ENCODE assay signal across 10 cellular contexts in the genomic region with DNA sequence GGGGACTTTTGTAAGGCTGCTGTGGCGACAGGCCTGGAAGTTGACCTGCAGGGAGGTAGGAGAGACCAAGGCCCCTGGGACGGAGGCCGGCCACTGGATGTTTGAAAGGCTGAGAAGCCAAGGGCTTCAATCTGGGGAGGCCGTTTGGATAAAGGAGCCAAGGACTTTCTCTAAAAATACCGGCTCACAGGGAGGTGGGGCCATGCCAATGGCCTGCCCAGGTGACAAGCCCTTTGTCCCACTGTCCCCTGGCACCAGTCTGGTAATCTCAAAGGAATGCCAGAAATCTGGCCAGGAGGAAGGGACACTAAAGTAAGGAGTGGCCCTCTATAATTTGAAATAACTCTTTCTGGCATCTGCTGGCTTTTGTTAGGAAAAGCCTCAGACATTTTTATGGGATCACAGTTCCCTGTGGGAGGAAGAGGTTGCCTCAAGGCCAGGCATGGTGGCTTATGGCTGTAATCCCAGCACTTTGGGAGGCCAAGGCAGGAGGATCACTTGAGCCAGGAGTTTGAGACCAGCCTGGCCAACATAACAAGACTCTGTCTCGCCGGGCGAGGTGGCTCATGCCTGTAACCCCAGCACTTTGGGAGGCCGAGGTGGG. TPM values are rescaled to one million over a fixed set of nuclear protein-coding genes. Genes with fewer than 3 reads are reported as not detected.
DNase-seq lines count a peak whose midpoint lies in the region; ATAC-seq, FAIRE-seq and TF ChIP-seq lines count a peak whose summit lies in the region.
"Had no signal": no experiment of that assay in that cellular context is flagged by ENCODE, and none has a peak within 500 bp of the region (broad histone marks: within the 10 kb centered on the region; RNA-seq: fewer than 3 reads in every experiment).

No MANE protein-coding gene starts in this region.

- H3K4me3 ChIP-seq in upper lobe of left lung = no peak overlapping the region

- H3K27me3 Mint-ChIP-seq in dendritic cell treated with granulocyte-macrophage colony-stimulating factor and Interleukin-4, amounts not matched to agents 40 ng/mL and 50 ng/mL, for 4 days = peaks cover 5% of the 10 kb centered on the region

- TF ChIP-seq POLR2A in upper lobe of left lung (IDR thresholded peaks at IDR 0.05) = no peak

- no peak for TF ChIP-seq EP300 in upper lobe of left lung (IDR thresholded peaks at IDR 0.05)

- WGBS in upper lobe of left lung, 2 donors = 76 to 84% methylated on average over 9 of the region's 9 CpGs

- no peak for FAIRE-seq in HTR-8/SVneo (lab: Jason Lieb, UNC)
- FAIRE-seq: endothelial cell of umbilical vein had no signal

- H3K27ac ChIP-seq in upper lobe of left lung = peak overlapping the region; percentile 63 to 94 (median 80)

- peak; percentile 67 for DNase-seq in Right ventricle myocardium superior
- no peak for DNase-seq in left cardiac atrium
- peak; percentile 20 for DNase-seq in midbrain (lab: John Stamatoyannopoulos, UW)
- DNase-seq in upper lobe of left lung = peak; percentile 17 to 70
- DNase-seq in HTR-8/SVneo (ENCODE audit: insufficient read length, low spot score) = no peak
- no peak for DNase-seq in NK-92 treated with Interleukin-12 subunit alpha and Interleukin-12 subunit beta, amount 100 ng/mL, for 24 hours (lab: John Stamatoyannopoulos, UW)
- DNase-seq: activated CD4-positive, alpha-beta T cell treated with anti-CD3 and anti-CD28 coated beads for 48 hours had no signal

- peaks cover 8% of the 10 kb centered on the region for H3K36me3 Mint-ChIP-seq in dendritic cell treated with granulocyte-macrophage colony-stimulating factor and Interleukin-4, amounts not matched to agents 40 ng/mL and 50 ng/mL, for 4 days (ENCODE audit: low read depth)

- ATAC-seq in Right ventricle myocardium superior (ENCODE audit: poor library complexity) (peak; percentile 11), left cardiac atrium (no peak), upper lobe of left lung (ENCODE audit: low FRiP score in 2 of 2) (peak in 1 of 2 donors; percentile 64), HG03432 (IDR thresholded peaks at IDR 0.05; ENCODE audit: unreplicated experiment) (no peak)

- H3K27ac Mint-ChIP-seq in dendritic cell treated with granulocyte-macrophage colony-stimulating factor and Interleukin-4, amounts not matched to agents 40 ng/mL and 50 ng/mL, for 4 days = peak overlapping the region; percentile 95

- H3K4me1 ChIP-seq in upper lobe of left lung = peaks cover 29 to 44% (median 41%) of the 10 kb centered on the region in 4 donors

- no peaks in the 10 kb centered on the region for H3K9me3 Mint-ChIP-seq in dendritic cell treated with granulocyte-macrophage colony-stimulating factor and Interleukin-4, amounts not matched to agents 40 ng/mL and 50 ng/mL, for 4 days

- peaks cover 25% of the 10 kb centered on the region for H3K4me1 Mint-ChIP-seq in dendritic cell treated with granulocyte-macrophage colony-stimulating factor and Interleukin-4, amounts not matched to agents 40 ng/mL and 50 ng/mL, for 4 days (ENCODE audit: low read depth)

- H3K27me3 ChIP-seq in upper lobe of left lung = no peaks in the 10 kb centered on the region

- TF ChIP-seq CTCF in upper lobe of left lung (IDR thresholded peaks at IDR 0.05) = no peak

- no peaks in the 10 kb centered on the region for H3K36me3 ChIP-seq in upper lobe of left lung

- intact Hi-C loops in Right ventricle myocardium superior (cut with DNase I) (loop anchor here (10.0 kb wide), 1 partner anchor 88 kb away; a partner anchor contains a TSS), left cardiac atrium (cut with DNase I) (loop anchor here in 1 of 2 donors (10.0 kb wide), 1 partner anchor 88 kb away; a partner anchor contains a TSS)
- intact Hi-C loops in dendritic cell treated with granulocyte-macrophage colony-stimulating factor and Interleukin-4, amounts not matched to agents 40 ng/mL and 50 ng/mL, for 4 days (cut with micrococcal nuclease) = no loop called here

- no peaks in the 10 kb centered on the region for H3K9me3 ChIP-seq in upper lobe of left lung

- H3K4me3 Mint-ChIP-seq in dendritic cell treated with granulocyte-macrophage colony-stimulating factor and Interleukin-4, amounts not matched to agents 40 ng/mL and 50 ng/mL, for 4 days = no peak overlapping the region

RNA-seq across cellular contexts. Expression of a gene that starts 1.9 kb away (rescaled TPM):
- total RNA-seq in Right ventricle myocardium superior (8.4 TPM), left cardiac atrium (10 to 100 TPM in 1 of 2 donors, 1 to 10 TPM in 1; 7.8 to 11.8 TPM), upper lobe of left lung (100 to 1,000 TPM in 1 of 6 donors, 10 to 100 TPM in 5; 34.5 to 128 (median 59.1) TPM)

Comparison
In these comparisons a context has a peak if more than half of its experiments do, and no peak if none do; other contexts are left out.
1. DNase-seq: peak in Right ventricle myocardium superior (single experiment), midbrain (single experiment) and upper lobe of left lung (2 of 2); none in left cardiac atrium (single experiment), HTR-8/SVneo (single experiment) and NK-92 treated with Interleukin-12 subunit alpha and Interleukin-12 subunit beta, amount 100 ng/mL, for 24 hours (single experiment).